In genomic region chr1:160086162-160086892, GRCh38 we compare ENCODE assay signal across 13 cellular contexts. TPM values are rescaled to one million over a fixed set of nuclear protein-coding genes. Genes with fewer than 3 reads are reported as not detected.
DNase-seq lines count a peak whose midpoint lies in the region; ATAC-seq and TF ChIP-seq lines count a peak whose summit lies in the region.
"Had no signal": no experiment of that assay in that cellular context is flagged by ENCODE, and none has a peak within 500 bp of the region (broad histone marks: within the 10 kb centered on the region; RNA-seq: fewer than 3 reads in every experiment).

No MANE protein-coding gene starts in this region.

- H3K4me1 Mint-ChIP-seq in T-helper 17 cell (peaks cover 20% of the 10 kb centered on the region), neural progenitor cell (peaks cover 14% of the 10 kb centered on the region)

- peaks cover 2% of the 10 kb centered on the region for H3K9me3 Mint-ChIP-seq in neural progenitor cell
- H3K9me3 Mint-ChIP-seq: activated T-helper 2 cell treated with anti-CD3 and anti-CD28 coated beads, Interferon-gamma antibody, Interleukin-2, Interleukin-4, amounts not matched to agents 10 μg/mL and 5 μg/mL and 100 μg/mL, durations not matched to agents 14 hours and 24 hours and 36 hours; effector memory CD8-positive, alpha-beta T cell; memory B cell; natural killer cell treated with Interleukin-12 subunit alpha and Interleukin-12 subunit beta and Interleukin-15 and Interleukin-18, amount 100 ng/mL, for 72 hours had no signal

- H3K79me2 ChIP-seq in neural progenitor cell (ENCODE audit: low read depth) = no peaks in the 10 kb centered on the region

- H3K27ac Mint-ChIP-seq in T-helper 17 cell = peak overlapping the region; percentile 39
- H3K27ac Mint-ChIP-seq in neural progenitor cell = no peak overlapping the region
- H3K27ac Mint-ChIP-seq: activated CD8-positive, alpha-beta memory T cell treated with anti-CD3 and anti-CD28 coated beads, Interleukin-2, amount 10 ng/mL, durations not matched to agents 7 days and 5 days; activated T-helper 2 cell treated with anti-CD3 and anti-CD28 coated beads, Interferon-gamma antibody, Interleukin-2, Interleukin-4, amounts not matched to agents 10 μg/mL and 5 μg/mL and 100 μg/mL, durations not matched to agents 14 hours and 24 hours and 36 hours; natural killer cell treated with Interleukin-12 subunit alpha and Interleukin-12 subunit beta and Interleukin-15 and Interleukin-18, amount 100 ng/mL, for 72 hours had no signal

- no peak overlapping the region for H2AFZ ChIP-seq in neural progenitor cell (replicated peaks)

- intact Hi-C loops in tibial artery (cut with DNase I; ENCODE audit: low total_unique reads) (loop anchor here (1.0 kb wide), 1 partner anchor 12 kb away; the partner anchor contains the start of gene IGSF8), vagina (cut with DNase I) (no loop called here)

- H3K4me2 ChIP-seq in neural progenitor cell = no peak overlapping the region

- peaks cover 58% of the 10 kb centered on the region for H3K27me3 ChIP-seq in neural progenitor cell
- H3K27me3 ChIP-seq in tibial artery = peaks cover 0 to 6% of the 10 kb centered on the region in 2 donors
- H3K27me3 ChIP-seq in vagina = no peaks in the 10 kb centered on the region

- H3K9ac ChIP-seq in neural progenitor cell = no peak overlapping the region

- H3K4me1 ChIP-seq in neural progenitor cell (no peaks in the 10 kb centered on the region), tibial artery (peaks cover 0 to 41% (median 31%) of the 10 kb centered on the region in 4 donors), vagina (peaks cover 7% of the 10 kb centered on the region)

- H3K27me3 Mint-ChIP-seq in T-helper 17 cell (peaks cover 20% of the 10 kb centered on the region), neural progenitor cell (ENCODE audit: insufficient read depth, low read depth) (peaks cover 33% of the 10 kb centered on the region)

- no peaks in the 10 kb centered on the region for H3F3A ChIP-seq in neural progenitor cell (ENCODE audit: low read depth)

- H3K36me3 ChIP-seq in neural progenitor cell (no peaks in the 10 kb centered on the region), tibial artery (peaks cover 9 to 43% (median 32%) of the 10 kb centered on the region in 3 donors), vagina (peaks cover 0 to 23% of the 10 kb centered on the region in 2 donors)

- no peak for ATAC-seq in T-helper 17 cell
- no peak for ATAC-seq in GM18867 (IDR thresholded peaks at IDR 0.05; ENCODE audit: unreplicated experiment)

- no peaks in the 10 kb centered on the region for H3K9me3 ChIP-seq in T-helper 17 cell (ENCODE audit: control insufficient read depth, low read length, poor library complexity, severe bottlenecking)
- no peaks in the 10 kb centered on the region for H3K9me3 ChIP-seq in neural progenitor cell (ENCODE audit: low read depth)
- H3K9me3 ChIP-seq in tibial artery = no peaks in the 10 kb centered on the region
- no peaks in the 10 kb centered on the region for H3K9me3 ChIP-seq in vagina

- no peak overlapping the region for H3K4me3 Mint-ChIP-seq in T-helper 17 cell
- peak overlapping the region; percentile 59 for H3K4me3 Mint-ChIP-seq in neural progenitor cell
- H3K4me3 Mint-ChIP-seq: activated CD8-positive, alpha-beta memory T cell treated with anti-CD3 and anti-CD28 coated beads, Interleukin-2, amount 10 ng/mL, durations not matched to agents 7 days and 5 days; effector memory CD8-positive, alpha-beta T cell; memory B cell; natural killer cell treated with Interleukin-12 subunit alpha and Interleukin-12 subunit beta and Interleukin-15 and Interleukin-18, amount 100 ng/mL, for 72 hours had no signal

- H3K4me3 ChIP-seq in fibroblast of the aortic adventitia (ENCODE audit: low read depth, low read length) (no peak overlapping the region), neural progenitor cell (no peak overlapping the region), tibial artery (peak overlapping the region in 1 of 2 donors; percentile 4), vagina (no peak overlapping the region)

- no peak overlapping the region for H3K27ac ChIP-seq in neural progenitor cell
- H3K27ac ChIP-seq in tibial artery = peak overlapping the region; percentile 77 to 84
- H3K27ac ChIP-seq in vagina = no peak overlapping the region

- no peak for TF ChIP-seq CTCF in fibroblast of the aortic adventitia (IDR thresholded peaks at IDR 0.05; ENCODE audit: insufficient read depth, low read length)
- TF ChIP-seq CTCF in neural progenitor cell (IDR thresholded peaks at IDR 0.05) = no peak
- no peak for TF ChIP-seq CTCF in tibial artery (IDR thresholded peaks at IDR 0.05)
- TF ChIP-seq CTCF in vagina (IDR thresholded peaks at IDR 0.05) = no peak

- H4K20me1 ChIP-seq in neural progenitor cell (ENCODE audit: low read depth) = no peaks in the 10 kb centered on the region

- no peak for DNase-seq in T-helper 17 cell
- DNase-seq in fibroblast of the aortic adventitia (ENCODE audit: low read depth) = peak; percentile 34
- no peak for DNase-seq in neural progenitor cell (ENCODE audit: low spot score)
- peak in 1 of 2 donors; percentile 78 for DNase-seq in tibial artery
- no peak for DNase-seq in vagina (ENCODE audit: extremely low spot score in 2 of 2)
- no peak for DNase-seq in D341Med (ENCODE audit: low spot score)

- TF ChIP-seq POLR2A in vagina (IDR thresholded peaks at IDR 0.05) = no peak

- H3K36me3 Mint-ChIP-seq in T-helper 17 cell (ENCODE audit: low read depth) = peaks cover 13% of the 10 kb centered on the region
- H3K36me3 Mint-ChIP-seq in neural progenitor cell = no peaks in the 10 kb centered on the region
- H3K36me3 Mint-ChIP-seq: activated CD8-positive, alpha-beta memory T cell treated with anti-CD3 and anti-CD28 coated beads, Interleukin-2, amount 10 ng/mL, durations not matched to agents 7 days and 5 days; natural killer cell treated with Interleukin-12 subunit alpha and Interleukin-12 subunit beta and Interleukin-15 and Interleukin-18, amount 100 ng/mL, for 72 hours had no signal

RNA-seq across cellular contexts. Expression of gene KCNJ9, which starts 5.0 kb away (rescaled TPM):
- total RNA-seq in T-helper 17 cell (not detected), fibroblast of the aortic adventitia (ENCODE audit: low replicate concordance) (0.08 TPM in 1 of 2 replicates, not detected in the other), neural progenitor cell (ENCODE audit: low replicate concordance) (0.09 TPM in 2 replicates), vagina (not detected)
- total RNA-seq: activated CD8-positive, alpha-beta memory T cell treated with anti-CD3 and anti-CD28 coated beads, Interleukin-2, amount 10 ng/mL, durations not matched to agents 7 days and 5 days; activated T-helper 2 cell treated with anti-CD3 and anti-CD28 coated beads, Interferon-gamma antibody, Interleukin-2, Interleukin-4, amounts not matched to agents 10 μg/mL and 5 μg/mL and 100 μg/mL, durations not matched to agents 14 hours and 24 hours and 36 hours; natural killer cell treated with Interleukin-12 subunit alpha and Interleukin-12 subunit beta and Interleukin-15 and Interleukin-18, amount 100 ng/mL, for 72 hours; RPMI7951 had no signal

RNA-seq across cellular contexts. Expression of gene IGSF8, which starts 12.1 kb away (rescaled TPM):
- total RNA-seq in T-helper 17 cell = 10 to 100 TPM; 29.3 to 36.8 TPM
- 10.1 and 10.8 TPM in 2 replicates for total RNA-seq in fibroblast of the aortic adventitia (ENCODE audit: low replicate concordance)
- total RNA-seq in neural progenitor cell (ENCODE audit: low replicate concordance) = 9.4 and 23.4 TPM in 2 replicates
- 21.6 TPM for total RNA-seq in vagina

RNA-seq across cellular contexts. Expression of gene KCNJ10, which starts 16.4 kb away (rescaled TPM):
- total RNA-seq in T-helper 17 cell = not detected
- not detected in 2 replicates for total RNA-seq in fibroblast of the aortic adventitia (ENCODE audit: low replicate concordance)
- 0.15 TPM in 1 of 2 replicates, not detected in the other for total RNA-seq in neural progenitor cell (ENCODE audit: low replicate concordance)
- total RNA-seq in vagina = not detected
- total RNA-seq: activated CD8-positive, alpha-beta memory T cell treated with anti-CD3 and anti-CD28 coated beads, Interleukin-2, amount 10 ng/mL, durations not matched to agents 7 days and 5 days; activated T-helper 2 cell treated with anti-CD3 and anti-CD28 coated beads, Interferon-gamma antibody, Interleukin-2, Interleukin-4, amounts not matched to agents 10 μg/mL and 5 μg/mL and 100 μg/mL, durations not matched to agents 14 hours and 24 hours and 36 hours had no signal

RNA-seq across cellular contexts. Expression of gene ATP1A2, which starts 29.2 kb away (rescaled TPM):
- total RNA-seq in T-helper 17 cell (not detected), fibroblast of the aortic adventitia (ENCODE audit: low replicate concordance) (0.27 TPM in 1 of 2 replicates, not detected in the other), neural progenitor cell (ENCODE audit: low replicate concordance) (88.6 and 154 TPM in 2 replicates), vagina (11.0 TPM)
- total RNA-seq: activated CD8-positive, alpha-beta memory T cell treated with anti-CD3 and anti-CD28 coated beads, Interleukin-2, amount 10 ng/mL, durations not matched to agents 7 days and 5 days; activated T-helper 2 cell treated with anti-CD3 and anti-CD28 coated beads, Interferon-gamma antibody, Interleukin-2, Interleukin-4, amounts not matched to agents 10 μg/mL and 5 μg/mL and 100 μg/mL, durations not matched to agents 14 hours and 24 hours and 36 hours; natural killer cell treated with Interleukin-12 subunit alpha and Interleukin-12 subunit beta and Interleukin-15 and Interleukin-18, amount 100 ng/mL, for 72 hours; RPMI7951 had no signal

RNA-seq across cellular contexts. Expression of gene PIGM, which starts 54.5 kb away (rescaled TPM):
- 1 to 10 TPM; 2.7 to 3.0 TPM for total RNA-seq in T-helper 17 cell
- total RNA-seq in fibroblast of the aortic adventitia (ENCODE audit: low replicate concordance) = 3.3 and 7.7 TPM in 2 replicates
- total RNA-seq in neural progenitor cell (ENCODE audit: low replicate concordance) = 4.5 and 7.1 TPM in 2 replicates
- 2.7 TPM for total RNA-seq in vagina

Comparison
In these comparisons a context has a peak if more than half of its experiments do, and no peak if none do; other contexts are left out.
1. H3K27ac ChIP-seq: peak in tibial artery (2 of 2); none in neural progenitor cell (single experiment) and vagina (single experiment).